Comparison of ENCODE assay signal across 12 cellular contexts in genomic region chr20:10578607-10579006, GRCh38.
DNase-seq lines count a peak whose midpoint lies in the region; ATAC-seq and TF ChIP-seq lines count a peak whose summit lies in the region.
"Had no signal": no experiment of that assay in that cellular context is flagged by ENCODE, and none has a peak within 500 bp of the region (broad histone marks: within the 10 kb centered on the region; RNA-seq: fewer than 3 reads in every experiment).

No MANE protein-coding gene starts in this region.

- intact Hi-C loops in left ventricle myocardium superior (cut with micrococcal nuclease): no loop called here

- peak; percentile 83 for ATAC-seq in GM18502 (IDR thresholded peaks at IDR 0.05; ENCODE audit: poor library complexity, unreplicated experiment)
- peak; percentile 81 for ATAC-seq in HG02884 (IDR thresholded peaks at IDR 0.05; ENCODE audit: unreplicated experiment)
- ATAC-seq in SK-N-SH treated with all-trans-retinoic acid at 6 μM for 48 hours: peak; percentile 79
- no peak for ATAC-seq in left ventricle myocardium superior
- ATAC-seq in GM19455 (IDR thresholded peaks at IDR 0.05; ENCODE audit: unreplicated experiment): no peak
- ATAC-seq: natural killer cell had no signal

- DNase-seq in kidney tubule cell (ENCODE audit: low spot score): peak; percentile 79
- DNase-seq in left ventricle myocardium superior: no peak
- no peak for DNase-seq in OCI-M1 (lab: John Stamatoyannopoulos, UW)
- DNase-seq in NOMO-1 treated with DMSO at 0.1 percent for 48 hours (lab: John Stamatoyannopoulos, UW; ENCODE audit: unreplicated experiment): no peak
- DNase-seq: DMS79 treated with DMSO at 0.1 percent for 48 hours; natural killer cell; NCI-H524; stimulated activated CD4-positive, alpha-beta T cell treated with anti-CD3 and anti-CD28 coated beads, Interleukin-4, amount 100 ng/mL, for 4 hours had no signal

TF ChIP-seq in SK-N-SH treated with all-trans-retinoic acid at 6 μM for 48 hours, 23 proteins besides CTCF, POLR2A, EP300 and RAD21:
- TF ChIP-seq CREB5 (CRISPR knock-in tag; IDR thresholded peaks at IDR 0.05; ENCODE audit: low read depth) (0 out of 2 replicates have a peak, but pooled peaks have one; percentile 32), ZFP30 (CRISPR knock-in tag; IDR thresholded peaks at IDR 0.05) (no peak), ARNTL (CRISPR knock-in tag; IDR thresholded peaks at IDR 0.05; ENCODE audit: borderline replicate concordance, low read depth) (no peak), BACH2 (CRISPR knock-in tag; IDR thresholded peaks at IDR 0.05; ENCODE audit: borderline replicate concordance) (no peak), CSDC2 (CRISPR knock-in tag; IDR thresholded peaks at IDR 0.05) (no peak), OSR1 (CRISPR knock-in tag; IDR thresholded peaks at IDR 0.05) (no peak), ZFP3 (CRISPR knock-in tag; IDR thresholded peaks at IDR 0.05) (peak; percentile 19; the same call in 1 of the 2 replicates), ZNF70 (CRISPR knock-in tag; IDR thresholded peaks at IDR 0.05) (no peak), ZNF8 (CRISPR knock-in tag; IDR thresholded peaks at IDR 0.05) (no peak), CSRNP3 (CRISPR knock-in tag; IDR thresholded peaks at IDR 0.05) (no peak), ESRRG (CRISPR knock-in tag; IDR thresholded peaks at IDR 0.05) (no peak), ZC3H10 (CRISPR knock-in tag; IDR thresholded peaks at IDR 0.05) (no peak), PPARA (CRISPR knock-in tag; IDR thresholded peaks at IDR 0.05; ENCODE audit: borderline replicate concordance) (no peak), GLIS3 (CRISPR knock-in tag; IDR thresholded peaks at IDR 0.05) (no peak), ISL1 (CRISPR knock-in tag; IDR thresholded peaks at IDR 0.05) (peak; percentile 96), TOX (CRISPR knock-in tag; IDR thresholded peaks at IDR 0.05; ENCODE audit: borderline replicate concordance) (no peak), RARB (CRISPR knock-in tag; IDR thresholded peaks at IDR 0.05) (no peak), SNAI2 (CRISPR knock-in tag; IDR thresholded peaks at IDR 0.05) (0 out of 2 replicates have a peak, but pooled peaks have one; percentile 35), ZNF565 (CRISPR knock-in tag; conservative IDR thresholded peaks at IDR 0.05; ENCODE audit: low read depth) (no peak), TCF4 (CRISPR knock-in tag; IDR thresholded peaks at IDR 0.05; ENCODE audit: borderline replicate concordance) (no peak)
- TF ChIP-seq, protein P1, sequence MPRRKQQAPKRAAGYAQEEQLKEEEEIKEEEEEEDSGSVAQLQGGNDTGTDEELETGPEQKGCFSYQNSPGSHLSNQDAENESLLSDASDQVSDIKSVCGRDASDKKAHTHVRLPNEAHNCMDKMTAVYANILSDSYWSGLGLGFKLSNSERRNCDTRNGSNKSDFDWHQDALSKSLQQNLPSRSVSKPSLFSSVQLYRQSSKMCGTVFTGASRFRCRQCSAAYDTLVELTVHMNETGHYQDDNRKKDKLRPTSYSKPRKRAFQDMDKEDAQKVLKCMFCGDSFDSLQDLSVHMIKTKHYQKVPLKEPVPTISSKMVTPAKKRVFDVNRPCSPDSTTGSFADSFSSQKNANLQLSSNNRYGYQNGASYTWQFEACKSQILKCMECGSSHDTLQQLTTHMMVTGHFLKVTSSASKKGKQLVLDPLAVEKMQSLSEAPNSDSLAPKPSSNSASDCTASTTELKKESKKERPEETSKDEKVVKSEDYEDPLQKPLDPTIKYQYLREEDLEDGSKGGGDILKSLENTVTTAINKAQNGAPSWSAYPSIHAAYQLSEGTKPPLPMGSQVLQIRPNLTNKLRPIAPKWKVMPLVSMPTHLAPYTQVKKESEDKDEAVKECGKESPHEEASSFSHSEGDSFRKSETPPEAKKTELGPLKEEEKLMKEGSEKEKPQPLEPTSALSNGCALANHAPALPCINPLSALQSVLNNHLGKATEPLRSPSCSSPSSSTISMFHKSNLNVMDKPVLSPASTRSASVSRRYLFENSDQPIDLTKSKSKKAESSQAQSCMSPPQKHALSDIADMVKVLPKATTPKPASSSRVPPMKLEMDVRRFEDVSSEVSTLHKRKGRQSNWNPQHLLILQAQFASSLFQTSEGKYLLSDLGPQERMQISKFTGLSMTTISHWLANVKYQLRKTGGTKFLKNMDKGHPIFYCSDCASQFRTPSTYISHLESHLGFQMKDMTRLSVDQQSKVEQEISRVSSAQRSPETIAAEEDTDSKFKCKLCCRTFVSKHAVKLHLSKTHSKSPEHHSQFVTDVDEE (CRISPR knock-in tag; IDR thresholded peaks at IDR 0.05): no peak
- TF ChIP-seq, protein P2, sequence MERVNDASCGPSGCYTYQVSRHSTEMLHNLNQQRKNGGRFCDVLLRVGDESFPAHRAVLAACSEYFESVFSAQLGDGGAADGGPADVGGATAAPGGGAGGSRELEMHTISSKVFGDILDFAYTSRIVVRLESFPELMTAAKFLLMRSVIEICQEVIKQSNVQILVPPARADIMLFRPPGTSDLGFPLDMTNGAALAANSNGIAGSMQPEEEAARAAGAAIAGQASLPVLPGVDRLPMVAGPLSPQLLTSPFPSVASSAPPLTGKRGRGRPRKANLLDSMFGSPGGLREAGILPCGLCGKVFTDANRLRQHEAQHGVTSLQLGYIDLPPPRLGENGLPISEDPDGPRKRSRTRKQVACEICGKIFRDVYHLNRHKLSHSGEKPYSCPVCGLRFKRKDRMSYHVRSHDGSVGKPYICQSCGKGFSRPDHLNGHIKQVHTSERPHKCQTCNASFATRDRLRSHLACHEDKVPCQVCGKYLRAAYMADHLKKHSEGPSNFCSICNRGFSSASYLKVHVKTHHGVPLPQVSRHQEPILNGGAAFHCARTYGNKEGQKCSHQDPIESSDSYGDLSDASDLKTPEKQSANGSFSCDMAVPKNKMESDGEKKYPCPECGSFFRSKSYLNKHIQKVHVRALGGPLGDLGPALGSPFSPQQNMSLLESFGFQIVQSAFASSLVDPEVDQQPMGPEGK (CRISPR knock-in tag; IDR thresholded peaks at IDR 0.05; ENCODE audit: borderline replicate concordance): peak; percentile 81; the same call in 1 of the 2 replicates
- TF ChIP-seq, protein P3, sequence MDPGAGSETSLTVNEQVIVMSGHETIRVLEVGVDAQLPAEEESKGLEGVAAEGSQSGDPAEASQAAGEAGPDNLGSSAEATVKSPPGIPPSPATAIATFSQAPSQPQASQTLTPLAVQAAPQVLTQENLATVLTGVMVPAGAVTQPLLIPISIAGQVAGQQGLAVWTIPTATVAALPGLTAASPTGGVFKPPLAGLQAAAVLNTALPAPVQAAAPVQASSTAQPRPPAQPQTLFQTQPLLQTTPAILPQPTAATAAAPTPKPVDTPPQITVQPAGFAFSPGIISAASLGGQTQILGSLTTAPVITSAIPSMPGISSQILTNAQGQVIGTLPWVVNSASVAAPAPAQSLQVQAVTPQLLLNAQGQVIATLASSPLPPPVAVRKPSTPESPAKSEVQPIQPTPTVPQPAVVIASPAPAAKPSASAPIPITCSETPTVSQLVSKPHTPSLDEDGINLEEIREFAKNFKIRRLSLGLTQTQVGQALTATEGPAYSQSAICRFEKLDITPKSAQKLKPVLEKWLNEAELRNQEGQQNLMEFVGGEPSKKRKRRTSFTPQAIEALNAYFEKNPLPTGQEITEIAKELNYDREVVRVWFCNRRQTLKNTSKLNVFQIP (CRISPR knock-in tag; IDR thresholded peaks at IDR 0.05; ENCODE audit: borderline replicate concordance, low read depth): no peak
TF ChIP-seq in SK-N-SH treated with all-trans-retinoic acid at 6 μM for 48 hours: peak in this region for 5.

Comparison
In these comparisons a context has a peak if more than half of its experiments do, and no peak if none do; other contexts are left out.
1. ATAC-seq: peak in GM18502 (single experiment), HG02884 (single experiment) and SK-N-SH treated with all-trans-retinoic acid at 6 μM for 48 hours (single experiment); none in left ventricle myocardium superior (single experiment) and GM19455 (single experiment).